In the genomic region with DNA sequence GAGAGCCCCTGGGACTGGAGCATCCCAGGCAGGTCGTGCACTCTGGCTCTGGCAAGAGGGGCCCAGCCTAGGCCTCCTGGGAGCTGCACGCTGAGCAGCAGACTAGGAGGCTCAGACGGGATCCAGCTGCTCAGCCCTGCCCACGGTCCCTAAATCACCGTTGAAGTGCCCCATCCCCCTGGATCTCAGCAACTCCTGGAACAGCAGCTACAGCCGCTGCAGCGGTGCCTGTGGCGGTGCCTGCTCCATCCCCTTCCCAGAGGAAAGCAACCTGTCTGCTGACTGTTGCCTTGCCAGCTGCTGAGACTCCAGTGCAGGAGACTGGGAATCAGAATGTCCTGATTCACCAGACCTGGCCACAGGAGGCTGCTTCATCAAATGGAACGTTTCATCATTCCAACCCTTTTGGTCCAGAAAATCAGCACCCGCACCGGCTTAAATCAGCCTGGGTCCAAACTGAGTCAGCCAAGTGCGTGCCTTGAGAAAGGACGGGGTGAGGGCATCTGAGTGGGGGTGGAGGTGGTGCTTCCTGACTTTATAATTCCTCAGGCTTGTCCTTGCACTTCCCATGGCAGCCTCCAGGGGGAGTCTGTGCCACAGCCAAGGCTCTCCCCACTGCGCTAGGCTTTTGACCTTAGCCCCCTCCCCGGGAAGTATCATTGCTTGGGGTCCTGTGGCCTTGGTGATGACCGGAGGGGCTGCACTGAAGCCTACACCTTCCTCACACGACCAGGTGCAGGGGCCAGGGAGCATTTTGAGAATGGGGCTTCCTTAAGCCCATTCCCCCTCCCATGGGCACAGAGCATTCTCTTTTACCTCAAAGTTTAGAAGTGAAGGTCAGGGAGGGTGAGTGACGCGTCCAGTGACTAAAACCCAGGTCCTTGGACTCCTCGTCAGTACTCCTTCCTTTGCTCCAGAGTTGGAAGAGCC, we compare ENCODE assay signal across 8 cellular contexts. TPM values are rescaled to one million over a fixed set of nuclear protein-coding genes. Genes with fewer than 3 reads are reported as not detected.
A peak's percentile ranks its signal among the peaks of the same experiment; 100 is the strongest.
DNase-seq lines count a peak whose midpoint lies in the region; ATAC-seq and TF ChIP-seq lines count a peak whose summit lies in the region.

No MANE protein-coding gene starts in this region.

- peak; percentile 79 for TF ChIP-seq CTCF in AG04449 (IDR thresholded peaks at IDR 0.05; ENCODE audit: insufficient read depth, low read length, missing control alignments)
- peak; percentile 86 for TF ChIP-seq CTCF in GM12875 (IDR thresholded peaks at IDR 0.05; ENCODE audit: borderline replicate concordance, insufficient read depth, low read depth, low read length)
- peak; percentile 24 to 63 (median 30) for TF ChIP-seq CTCF in esophagus muscularis mucosa (IDR thresholded peaks at IDR 0.05)
- peak; percentile 65 for TF ChIP-seq CTCF in nephron progenitor cell (IDR thresholded peaks at IDR 0.05)

- H3K9me3 ChIP-seq in esophagus muscularis mucosa, result no peaks in the 10 kb centered on the region

- H3K27ac Mint-ChIP-seq in activated CD4-positive, alpha-beta memory T cell treated with anti-CD3 and anti-CD28 coated beads, Interleukin-2, amount 10 ng/mL, durations not matched to agents 7 days and 5 days, result no peak overlapping the region
- no peak overlapping the region for H3K27ac Mint-ChIP-seq in nephron progenitor cell

- H3K27me3 Mint-ChIP-seq in activated CD4-positive, alpha-beta memory T cell treated with anti-CD3 and anti-CD28 coated beads, Interleukin-2, amount 10 ng/mL, durations not matched to agents 7 days and 5 days, result peaks cover 5% of the 10 kb centered on the region
- H3K27me3 Mint-ChIP-seq in nephron progenitor cell (ENCODE audit: low read depth, poor library complexity), result peaks cover 2% of the 10 kb centered on the region

- no peaks in the 10 kb centered on the region for H3K36me3 Mint-ChIP-seq in activated CD4-positive, alpha-beta memory T cell treated with anti-CD3 and anti-CD28 coated beads, Interleukin-2, amount 10 ng/mL, durations not matched to agents 7 days and 5 days (ENCODE audit: low read depth)
- H3K36me3 Mint-ChIP-seq in nephron progenitor cell (ENCODE audit: low read depth), result peaks cover 6% of the 10 kb centered on the region

- peaks cover 0 to 8% (median 0%) of the 10 kb centered on the region in 4 donors for H3K27me3 ChIP-seq in esophagus muscularis mucosa

- no peak overlapping the region for H3K27ac ChIP-seq in esophagus muscularis mucosa (replicated peaks in 1 of 4)

- POLR2A ChIA-PET in AG04449 (lab: Yijun Ruan, JAX), result no interaction called here
- POLR2A ChIA-PET in activated CD4-positive, alpha-beta memory T cell treated with anti-CD3 and anti-CD28 coated beads, Interleukin-2, amount 10 ng/mL, durations not matched to agents 7 days and 5 days (lab: Charles Lee), result no interaction called here

- CTCF ChIA-PET in AG04449 (lab: Yijun Ruan, JAX), result interaction anchor here (0.9 to 3.9 kb wide), 7 partner anchors 10 to 253 kb away, joined by 3 to 19 read pairs (median 4); no protein-coding TSS in a partner anchor
- CTCF ChIA-PET in activated CD4-positive, alpha-beta memory T cell treated with anti-CD3 and anti-CD28 coated beads, Interleukin-2, amount 10 ng/mL, durations not matched to agents 7 days and 5 days (lab: Charles Lee), result no interaction called here

- DNase-seq in AG04449 (ENCODE audit: low read depth, low spot score) (peak; percentile 16), NCI-H1105 (lab: John Stamatoyannopoulos, UW) (peak; percentile 12), esophagus muscularis mucosa (ENCODE audit: extremely low spot score) (no peak), nephron progenitor cell (peak; percentile 70)
- DNase-seq in activated CD4-positive, alpha-beta memory T cell treated with anti-CD3 and anti-CD28 coated beads, Interleukin-2, amount 10 ng/mL, durations not matched to agents 7 days and 5 days, result peak; percentile 36

- H3K4me3 Mint-ChIP-seq in activated CD4-positive, alpha-beta memory T cell treated with anti-CD3 and anti-CD28 coated beads, Interleukin-2, amount 10 ng/mL, durations not matched to agents 7 days and 5 days, result no peak overlapping the region
- peak overlapping the region; percentile 74 for H3K4me3 Mint-ChIP-seq in nephron progenitor cell

- intact Hi-C loops in esophagus muscularis mucosa (cut with DNase I), result no loop called here

- no peak for ATAC-seq in GM19467 (IDR thresholded peaks at IDR 0.05; ENCODE audit: unreplicated experiment)
- no peak for ATAC-seq in GM19328 (IDR thresholded peaks at IDR 0.05; ENCODE audit: unreplicated experiment)

- TF ChIP-seq EP300 in esophagus muscularis mucosa (IDR thresholded peaks at IDR 0.05), result no peak

- WGBS in esophagus muscularis mucosa, result 28% methylated on average over 15 of the region's 20 CpGs

- no peaks in the 10 kb centered on the region for H3K36me3 ChIP-seq in esophagus muscularis mucosa

- no peaks in the 10 kb centered on the region for H3K4me1 Mint-ChIP-seq in activated CD4-positive, alpha-beta memory T cell treated with anti-CD3 and anti-CD28 coated beads, Interleukin-2, amount 10 ng/mL, durations not matched to agents 7 days and 5 days
- H3K4me1 Mint-ChIP-seq in nephron progenitor cell, result peaks cover 60% of the 10 kb centered on the region

- H3K4me1 ChIP-seq in esophagus muscularis mucosa, result peaks cover 0 to 4% (median 2%) of the 10 kb centered on the region in 4 donors

- H3K4me3 ChIP-seq in AG04449 (ENCODE audit: low read depth, low read length) (no peak overlapping the region), GM12875 (ENCODE audit: low read depth, low read length) (no peak overlapping the region), esophagus muscularis mucosa (no peak overlapping the region)

- no peak for TF ChIP-seq POLR2A in esophagus muscularis mucosa (IDR thresholded peaks at IDR 0.05; ENCODE audit: low read depth)

- no peaks in the 10 kb centered on the region for H3K9me3 Mint-ChIP-seq in activated CD4-positive, alpha-beta memory T cell treated with anti-CD3 and anti-CD28 coated beads, Interleukin-2, amount 10 ng/mL, durations not matched to agents 7 days and 5 days
- H3K9me3 Mint-ChIP-seq in nephron progenitor cell, result peaks cover 50% of the 10 kb centered on the region

RNA-seq across cellular contexts. Expression of gene ZNF185, which starts 6.5 kb away (rescaled TPM):
- total RNA-seq in activated CD4-positive, alpha-beta memory T cell treated with anti-CD3 and anti-CD28 coated beads, Interleukin-2, amount 10 ng/mL, durations not matched to agents 7 days and 5 days, result under 1 TPM; 0.75 to 0.88 TPM
- 1 to 10 TPM; 2.5 to 3.7 (median 3.0) TPM for total RNA-seq in esophagus muscularis mucosa

Comparison
In these comparisons a context has a peak if more than half of its experiments do, and no peak if none do; other contexts are left out.
1. CTCF ChIP-seq: peak in every context shown above with its lines; median percentile 86 in GM12875; 79 in AG04449; 65 in nephron progenitor cell; 30 in esophagus muscularis mucosa.